1 cellular context compared by ENCODE assay signal in genomic region chr14:72906879-72907278, GRCh38.
TF ChIP-seq lines count a peak whose summit lies in the region.

No MANE protein-coding gene starts in this region.

TF ChIP-seq in GM23338, 12 proteins besides CTCF, POLR2A, EP300 and RAD21 (continued from another document):
- TF ChIP-seq ETS1 (IDR thresholded peaks at IDR 0.05) (no peak), CREB1 (CRISPR knock-in tag; IDR thresholded peaks at IDR 0.05; ENCODE audit: low read depth) (no peak), JUNB (IDR thresholded peaks at IDR 0.05; ENCODE audit: unreplicated experiment) (no peak), NANOG (IDR thresholded peaks at IDR 0.05; ENCODE audit: borderline replicate concordance) (no peak), EZH2 (IDR thresholded peaks at IDR 0.05; ENCODE audit: low read depth, unreplicated experiment) (no peak), EZH2phosphoT487 (IDR thresholded peaks at IDR 0.05; ENCODE audit: unreplicated experiment) (no peak), REST (IDR thresholded peaks at IDR 0.05; ENCODE audit: unreplicated experiment) (no peak), ZNF331 (CRISPR knock-in tag; IDR thresholded peaks at IDR 0.05; ENCODE audit: low read depth) (no peak), ZNF462 (CRISPR knock-in tag; IDR thresholded peaks at IDR 0.05) (no peak), POLR2AphosphoS5 (IDR thresholded peaks at IDR 0.05; ENCODE audit: low read depth) (no peak), ZNF114 (CRISPR knock-in tag; IDR thresholded peaks at IDR 0.05) (no peak)
TF ChIP-seq in GM23338: peak in this region for 0.
